Comparison of ENCODE assay signal across 9 cellular contexts in the genomic region with DNA sequence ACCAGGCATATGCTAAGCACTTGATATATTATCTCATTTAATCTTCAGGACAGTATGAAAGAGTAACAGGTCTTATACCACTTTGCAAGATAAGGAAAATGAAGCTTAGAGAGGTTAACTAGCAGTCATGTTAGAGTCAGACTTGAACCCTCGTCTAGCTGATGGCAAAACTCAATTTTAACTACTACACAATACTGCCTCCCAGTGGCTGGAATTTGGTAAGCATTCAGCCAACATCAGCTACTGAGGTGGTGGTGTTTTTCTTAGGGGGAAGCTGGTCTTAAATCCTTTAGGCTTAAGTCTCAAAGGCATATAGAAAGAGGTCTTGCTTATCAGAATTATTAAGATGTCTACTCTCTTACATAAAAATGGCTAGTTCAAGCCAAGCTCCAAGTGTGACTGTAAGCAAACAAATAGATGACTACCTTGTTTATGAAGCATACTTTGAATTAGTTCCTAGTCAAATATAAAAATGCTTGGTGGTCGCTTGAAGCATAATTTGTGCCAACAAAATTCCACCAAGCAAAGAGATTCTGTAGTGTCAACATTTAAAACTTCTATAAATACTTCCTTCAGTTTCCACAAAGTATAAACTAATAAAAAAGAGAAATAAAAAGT.
A peak's percentile ranks its signal among the peaks of the same experiment; 100 is the strongest.
DNase-seq lines count a peak whose midpoint lies in the region; ATAC-seq and FAIRE-seq lines count a peak whose summit lies in the region.
"Had no signal": no experiment of that assay in that cellular context is flagged by ENCODE, and none has a peak within 500 bp of the region (broad histone marks: within the 10 kb centered on the region; RNA-seq: fewer than 3 reads in every experiment).

No MANE protein-coding gene starts in this region.

- no peaks in the 10 kb centered on the region for H3K36me3 ChIP-seq in small intestine (ENCODE audit: control insufficient read depth in 2 of 2, insufficient read depth in 2 of 2, low read length in 2 of 2)

- no peaks in the 10 kb centered on the region for H3K4me1 ChIP-seq in small intestine (ENCODE audit: control insufficient read depth in 2 of 2, insufficient read depth in 1 of 2, low read depth in 1 of 2, low read length in 1 of 2)

- H3K4me3 ChIP-seq in small intestine (ENCODE audit: low read depth in 1 of 2, low read length in 2 of 2), result no peak overlapping the region

- 5 to 20% (median 9%) methylated on average over 2 of the region's 2 CpGs for WGBS in small intestine, 3 donors

- DNase-seq in COLO829 (ENCODE audit: low spot score) (peak; percentile 37), HK-2 (ENCODE audit: unreplicated experiment) (peak; percentile 22), SKM-1 (lab: John Stamatoyannopoulos, UW; ENCODE audit: unreplicated experiment) (peak; percentile 35), glomerular visceral epithelial cell (ENCODE audit: extremely low spot score) (peak; percentile 44), small intestine (peak; percentile 15), NCI-H187 treated with DMSO at 0.1 percent for 48 hours (lab: John Stamatoyannopoulos, UW) (no peak), NCI-H2107 treated with DMSO at 0.1 percent for 48 hours (lab: John Stamatoyannopoulos, UW; ENCODE audit: unreplicated experiment) (no peak)
- DNase-seq: naive B cell had no signal

- ATAC-seq in GM19035 (IDR thresholded peaks at IDR 0.05; ENCODE audit: unreplicated experiment), result peak; percentile 74

- FAIRE-seq in small intestine (lab: Jason Lieb, UNC), result no peak

- no peaks in the 10 kb centered on the region for H3K9me3 ChIP-seq in small intestine (ENCODE audit: control insufficient read depth, low read depth)

- H3K27me3 ChIP-seq in small intestine (ENCODE audit: control insufficient read depth in 2 of 2, insufficient read depth in 2 of 2, low read length in 2 of 2), result no peaks in the 10 kb centered on the region

- no peak overlapping the region for H3K27ac ChIP-seq in small intestine (ENCODE audit: low read depth in 1 of 2, low read length in 1 of 2)

Comparison
In these comparisons a context has a peak if more than half of its experiments do, and no peak if none do; other contexts are left out.
1. DNase-seq: peak in COLO829 (single experiment), HK-2 (single experiment), SKM-1 (single experiment), glomerular visceral epithelial cell (single experiment) and small intestine (single experiment); none in NCI-H187 treated with DMSO at 0.1 percent for 48 hours (single experiment) and NCI-H2107 treated with DMSO at 0.1 percent for 48 hours (single experiment).